ENCODE assay signal across 2 cellular contexts in genomic region chr11:61769169-61769920, GRCh38.
A peak's percentile ranks its signal among the peaks of the same experiment; 100 is the strongest.
TF ChIP-seq lines count a peak whose summit lies in the region.

No MANE protein-coding gene starts in this region.

TF ChIP-seq in HCT116, 20 proteins besides CTCF, POLR2A, EP300 and RAD21:
- TF ChIP-seq ZBTB33 (IDR thresholded peaks at IDR 0.05; ENCODE audit: extremely low read depth, insufficient replicate concordance, low read length) (no peak), JUND (IDR thresholded peaks at IDR 0.05) (no peak), SP1 (IDR thresholded peaks at IDR 0.05; ENCODE audit: low read depth) (no peak), CEBPB (IDR thresholded peaks at IDR 0.05; ENCODE audit: low read depth) (no peak), ZFX (IDR thresholded peaks at IDR 0.05) (no peak), ZNF274 (IDR thresholded peaks at IDR 0.05; ENCODE audit: low read depth, low read length) (no peak), REST (IDR thresholded peaks at IDR 0.05; ENCODE audit: low read depth) (no peak), EZH2phosphoT487 (IDR thresholded peaks at IDR 0.05; ENCODE audit: borderline replicate concordance) (no peak), POLR2AphosphoS5 (IDR thresholded peaks at IDR 0.05; ENCODE audit: low read depth, low read length) (no peak), FOSL1 (IDR thresholded peaks at IDR 0.05; ENCODE audit: low read depth) (no peak), EZH2 (IDR thresholded peaks at IDR 0.05) (no peak), ATF3 (IDR thresholded peaks at IDR 0.05) (no peak)

TF ChIP-seq in H1, 55 proteins besides CTCF, POLR2A, EP300 and RAD21:
- TF ChIP-seq ATF3 (IDR thresholded peaks at IDR 0.05; ENCODE audit: insufficient read depth, low read depth, low read length) (no peak), TEAD4 (IDR thresholded peaks at IDR 0.05; ENCODE audit: low read depth, low read length) (peak; percentile 56; the same call in 1 of the 2 replicates), SP1 (IDR thresholded peaks at IDR 0.05; ENCODE audit: low read depth, low read length) (0 out of 2 replicates have a peak, but pooled peaks have one; percentile 32), TBP (IDR thresholded peaks at IDR 0.05; ENCODE audit: low read depth, low read length) (no peak)
